ENCODE assay signal across 2 cellular contexts in the genomic region with DNA sequence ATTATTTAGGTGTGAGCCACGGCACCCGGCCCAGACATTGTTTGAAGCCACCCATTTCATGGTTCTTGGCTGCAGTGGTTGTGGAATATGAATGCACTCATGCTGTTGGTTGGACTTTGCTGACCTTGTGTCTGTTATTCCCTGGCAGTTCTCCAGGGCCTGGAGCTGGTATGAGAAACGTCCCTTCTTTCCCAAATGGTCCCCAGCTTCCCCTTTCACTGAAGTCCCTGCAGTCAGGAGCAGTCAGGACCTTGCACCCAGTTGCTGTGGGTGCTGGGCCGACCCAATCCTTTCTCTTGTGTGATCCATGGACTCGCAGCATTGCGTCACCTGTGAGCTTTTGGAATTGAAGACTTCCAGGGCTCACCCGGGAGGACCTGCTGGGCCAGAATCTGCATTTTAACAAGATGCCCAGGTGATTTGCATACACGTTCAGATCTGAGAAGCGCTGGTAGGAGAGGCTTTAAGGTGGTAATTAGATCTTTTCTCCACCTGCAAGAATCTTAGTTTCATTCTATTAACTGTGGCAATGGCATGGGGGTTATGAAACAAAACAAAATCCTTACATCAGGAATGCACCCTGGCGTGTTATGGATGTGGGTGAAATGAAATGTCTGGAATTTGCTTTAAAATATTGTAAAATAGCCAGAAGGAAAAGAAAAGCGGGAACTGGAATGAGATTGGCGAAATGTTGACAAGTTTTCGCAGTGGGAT.
A peak's percentile ranks its signal among the peaks of the same experiment; 100 is the strongest.
TF ChIP-seq lines count a peak whose summit lies in the region.
"Not testable (repeated sequence)": the region's sequence is repeated elsewhere in the genome, so short reads cannot be mapped to it uniquely, and the experiment has no call there.

No MANE protein-coding gene starts in this region.

TF ChIP-seq in Ishikawa, 13 proteins besides CTCF, POLR2A, EP300 and RAD21:
- TF ChIP-seq NFIC (IDR thresholded peaks at IDR 0.05) (peak; percentile 89), TCF12 (IDR thresholded peaks at IDR 0.05; ENCODE audit: low read depth) (peak; percentile 86), CEBPB (IDR thresholded peaks at IDR 0.05) (peak; percentile 46; the same call in 1 of the 2 replicates)
TF ChIP-seq in Ishikawa: peak in this region for 3; not testable (repeated sequence) for 10.

TF ChIP-seq in HepG2, 621 proteins besides CTCF, POLR2A, EP300 and RAD21 (continues in another document):
- peak; percentile 63; the same call in 1 of the 2 replicates for TF ChIP-seq AHR (CRISPR knock-in tag; IDR thresholded peaks at IDR 0.05)
- TF ChIP-seq, protein P1, sequence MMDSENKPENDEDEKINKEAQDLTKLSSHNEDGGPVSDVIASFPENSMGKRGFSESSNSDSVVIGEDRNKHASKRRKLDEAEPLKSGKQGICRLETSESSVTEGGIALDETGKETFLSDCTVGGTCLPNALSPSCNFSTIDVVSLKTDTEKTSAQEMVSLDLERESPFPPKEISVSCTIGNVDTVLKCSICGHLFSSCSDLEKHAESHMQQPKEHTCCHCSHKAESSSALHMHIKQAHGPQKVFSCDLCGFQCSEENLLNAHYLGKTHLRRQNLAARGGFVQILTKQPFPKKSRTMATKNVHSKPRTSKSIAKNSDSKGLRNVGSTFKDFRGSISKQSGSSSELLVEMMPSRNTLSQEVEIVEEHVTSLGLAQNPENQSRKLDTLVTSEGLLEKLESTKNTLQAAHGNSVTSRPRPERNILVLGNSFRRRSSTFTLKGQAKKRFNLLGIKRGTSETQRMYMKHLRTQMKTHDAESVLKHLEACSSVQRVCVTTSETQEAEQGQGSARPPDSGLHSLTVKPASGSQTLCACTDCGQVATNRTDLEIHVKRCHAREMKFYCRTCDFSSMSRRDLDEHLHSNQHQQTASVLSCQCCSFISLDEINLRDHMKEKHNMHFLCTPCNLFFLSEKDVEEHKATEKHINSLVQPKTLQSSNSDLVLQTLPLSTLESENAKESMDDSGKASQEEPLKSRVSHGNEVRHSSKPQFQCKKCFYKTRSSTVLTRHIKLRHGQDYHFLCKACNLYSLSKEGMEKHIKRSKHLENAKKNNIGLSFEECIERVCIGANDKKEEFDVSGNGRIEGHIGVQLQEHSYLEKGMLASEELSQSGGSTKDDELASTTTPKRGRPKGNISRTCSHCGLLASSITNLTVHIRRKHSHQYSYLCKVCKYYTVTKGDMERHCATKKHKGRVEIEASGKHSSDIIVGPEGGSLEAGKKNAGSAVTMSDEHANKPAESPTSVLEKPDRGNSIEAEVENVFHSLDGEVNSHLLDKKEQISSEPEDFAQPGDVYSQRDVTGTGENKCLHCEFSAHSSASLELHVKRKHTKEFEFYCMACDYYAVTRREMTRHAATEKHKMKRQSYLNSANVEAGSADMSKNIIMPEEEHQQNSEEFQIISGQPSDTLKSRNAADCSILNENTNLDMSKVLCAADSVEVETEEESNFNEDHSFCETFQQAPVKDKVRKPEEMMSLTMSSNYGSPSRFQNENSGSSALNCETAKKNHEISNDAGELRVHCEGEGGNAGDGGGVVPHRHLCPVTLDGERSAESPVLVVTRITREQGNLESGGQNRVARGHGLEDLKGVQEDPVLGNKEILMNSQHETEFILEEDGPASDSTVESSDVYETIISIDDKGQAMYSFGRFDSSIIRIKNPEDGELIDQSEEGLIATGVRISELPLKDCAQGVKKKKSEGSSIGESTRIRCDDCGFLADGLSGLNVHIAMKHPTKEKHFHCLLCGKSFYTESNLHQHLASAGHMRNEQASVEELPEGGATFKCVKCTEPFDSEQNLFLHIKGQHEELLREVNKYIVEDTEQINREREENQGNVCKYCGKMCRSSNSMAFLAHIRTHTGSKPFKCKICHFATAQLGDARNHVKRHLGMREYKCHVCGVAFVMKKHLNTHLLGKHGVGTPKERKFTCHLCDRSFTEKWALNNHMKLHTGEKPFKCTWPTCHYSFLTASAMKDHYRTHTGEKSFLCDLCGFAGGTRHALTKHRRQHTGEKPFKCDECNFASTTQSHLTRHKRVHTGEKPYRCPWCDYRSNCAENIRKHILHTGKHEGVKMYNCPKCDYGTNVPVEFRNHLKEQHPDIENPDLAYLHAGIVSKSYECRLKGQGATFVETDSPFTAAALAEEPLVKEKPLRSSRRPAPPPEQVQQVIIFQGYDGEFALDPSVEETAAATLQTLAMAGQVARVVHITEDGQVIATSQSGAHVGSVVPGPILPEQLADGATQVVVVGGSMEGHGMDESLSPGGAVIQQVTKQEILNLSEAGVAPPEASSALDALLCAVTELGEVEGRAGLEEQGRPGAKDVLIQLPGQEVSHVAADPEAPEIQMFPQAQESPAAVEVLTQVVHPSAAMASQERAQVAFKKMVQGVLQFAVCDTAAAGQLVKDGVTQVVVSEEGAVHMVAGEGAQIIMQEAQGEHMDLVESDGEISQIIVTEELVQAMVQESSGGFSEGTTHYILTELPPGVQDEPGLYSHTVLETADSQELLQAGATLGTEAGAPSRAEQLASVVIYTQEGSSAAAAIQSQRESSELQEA (CRISPR knock-in tag; IDR thresholded peaks at IDR 0.05; ENCODE audit: not compliant biosample characterization): peak; percentile 45
- TF ChIP-seq, protein P2, sequence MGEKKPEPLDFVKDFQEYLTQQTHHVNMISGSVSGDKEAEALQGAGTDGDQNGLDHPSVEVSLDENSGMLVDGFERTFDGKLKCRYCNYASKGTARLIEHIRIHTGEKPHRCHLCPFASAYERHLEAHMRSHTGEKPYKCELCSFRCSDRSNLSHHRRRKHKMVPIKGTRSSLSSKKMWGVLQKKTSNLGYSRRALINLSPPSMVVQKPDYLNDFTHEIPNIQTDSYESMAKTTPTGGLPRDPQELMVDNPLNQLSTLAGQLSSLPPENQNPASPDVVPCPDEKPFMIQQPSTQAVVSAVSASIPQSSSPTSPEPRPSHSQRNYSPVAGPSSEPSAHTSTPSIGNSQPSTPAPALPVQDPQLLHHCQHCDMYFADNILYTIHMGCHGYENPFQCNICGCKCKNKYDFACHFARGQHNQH (CRISPR knock-in tag; IDR thresholded peaks at IDR 0.05): peak; percentile 80; the same call in 1 of the 2 replicates
- TF ChIP-seq HNF4A (CRISPR knock-in tag; IDR thresholded peaks at IDR 0.05): peak; percentile 99
- TF ChIP-seq ZNF224 (CRISPR knock-in tag; IDR thresholded peaks at IDR 0.05): peak; percentile 83
- TF ChIP-seq LCORL (IDR thresholded peaks at IDR 0.05): not testable (repeated sequence)
- peak; percentile 100 for TF ChIP-seq LCORL (CRISPR knock-in tag; IDR thresholded peaks at IDR 0.05)
- peak; percentile 99 for TF ChIP-seq CEBPG (CRISPR knock-in tag; IDR thresholded peaks at IDR 0.05)
- TF ChIP-seq BCL6 (CRISPR knock-in tag; IDR thresholded peaks at IDR 0.05): peak; percentile 81
- TF ChIP-seq ZNF746 (CRISPR knock-in tag; IDR thresholded peaks at IDR 0.05): peak; percentile 53; the same call in 1 of the 2 replicates
- TF ChIP-seq, protein P3, sequence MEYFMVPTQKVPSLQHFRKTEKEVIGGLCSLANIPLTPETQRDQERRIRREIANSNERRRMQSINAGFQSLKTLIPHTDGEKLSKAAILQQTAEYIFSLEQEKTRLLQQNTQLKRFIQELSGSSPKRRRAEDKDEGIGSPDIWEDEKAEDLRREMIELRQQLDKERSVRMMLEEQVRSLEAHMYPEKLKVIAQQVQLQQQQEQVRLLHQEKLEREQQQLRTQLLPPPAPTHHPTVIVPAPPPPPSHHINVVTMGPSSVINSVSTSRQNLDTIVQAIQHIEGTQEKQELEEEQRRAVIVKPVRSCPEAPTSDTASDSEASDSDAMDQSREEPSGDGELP (IDR thresholded peaks at IDR 0.05; ENCODE audit: borderline replicate concordance, low read depth): peak; percentile 56; the same call in 1 of the 2 replicates
- TF ChIP-seq, protein P4, sequence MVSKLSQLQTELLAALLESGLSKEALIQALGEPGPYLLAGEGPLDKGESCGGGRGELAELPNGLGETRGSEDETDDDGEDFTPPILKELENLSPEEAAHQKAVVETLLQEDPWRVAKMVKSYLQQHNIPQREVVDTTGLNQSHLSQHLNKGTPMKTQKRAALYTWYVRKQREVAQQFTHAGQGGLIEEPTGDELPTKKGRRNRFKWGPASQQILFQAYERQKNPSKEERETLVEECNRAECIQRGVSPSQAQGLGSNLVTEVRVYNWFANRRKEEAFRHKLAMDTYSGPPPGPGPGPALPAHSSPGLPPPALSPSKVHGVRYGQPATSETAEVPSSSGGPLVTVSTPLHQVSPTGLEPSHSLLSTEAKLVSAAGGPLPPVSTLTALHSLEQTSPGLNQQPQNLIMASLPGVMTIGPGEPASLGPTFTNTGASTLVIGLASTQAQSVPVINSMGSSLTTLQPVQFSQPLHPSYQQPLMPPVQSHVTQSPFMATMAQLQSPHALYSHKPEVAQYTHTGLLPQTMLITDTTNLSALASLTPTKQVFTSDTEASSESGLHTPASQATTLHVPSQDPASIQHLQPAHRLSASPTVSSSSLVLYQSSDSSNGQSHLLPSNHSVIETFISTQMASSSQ (IDR thresholded peaks at IDR 0.05; ENCODE audit: low read depth): not testable (repeated sequence)
- TF ChIP-seq, protein P4 (CRISPR knock-in tag; IDR thresholded peaks at IDR 0.05; ENCODE audit: borderline replicate concordance): 0 out of 2 replicates have a peak, but pooled peaks have one; percentile 48
- peak; percentile 90 for TF ChIP-seq NCOR1 (IDR thresholded peaks at IDR 0.05; ENCODE audit: borderline replicate concordance, low read length)
- TF ChIP-seq MED8 (CRISPR knock-in tag; IDR thresholded peaks at IDR 0.05; ENCODE audit: insufficient replicate concordance): peak; percentile 69
- TF ChIP-seq NR2F1 (CRISPR knock-in tag; IDR thresholded peaks at IDR 0.05): peak in 1 of 2 experiments; percentile 46; a peak in 1 of 4 replicates
- TF ChIP-seq HNF4G (IDR thresholded peaks at IDR 0.05; ENCODE audit: borderline replicate concordance, low read depth, low read length): peak; percentile 93
- TF ChIP-seq HNF4G (CRISPR knock-in tag; IDR thresholded peaks at IDR 0.05; ENCODE audit: borderline replicate concordance, low read depth): peak; percentile 97
- TF ChIP-seq NAIF1 (CRISPR knock-in tag; IDR thresholded peaks at IDR 0.05; ENCODE audit: borderline replicate concordance): 0 out of 2 replicates have a peak, but pooled peaks have one; percentile 22
- 0 out of 2 replicates have a peak, but pooled peaks have one; percentile 78 for TF ChIP-seq ZNF556 (CRISPR knock-in tag; IDR thresholded peaks at IDR 0.05; ENCODE audit: borderline replicate concordance)
- 0 out of 2 replicates have a peak, but pooled peaks have one; percentile 52 for TF ChIP-seq TSC22D2 (CRISPR knock-in tag; IDR thresholded peaks at IDR 0.05; ENCODE audit: borderline replicate concordance)
- peak; percentile 50; the same call in 1 of the 2 replicates for TF ChIP-seq NCOA1 (CRISPR knock-in tag; IDR thresholded peaks at IDR 0.05)
- 0 out of 2 replicates have a peak, but pooled peaks have one; percentile 49 for TF ChIP-seq ZSCAN29 (CRISPR knock-in tag; conservative IDR thresholded peaks at IDR 0.05)
- TF ChIP-seq, protein P5, sequence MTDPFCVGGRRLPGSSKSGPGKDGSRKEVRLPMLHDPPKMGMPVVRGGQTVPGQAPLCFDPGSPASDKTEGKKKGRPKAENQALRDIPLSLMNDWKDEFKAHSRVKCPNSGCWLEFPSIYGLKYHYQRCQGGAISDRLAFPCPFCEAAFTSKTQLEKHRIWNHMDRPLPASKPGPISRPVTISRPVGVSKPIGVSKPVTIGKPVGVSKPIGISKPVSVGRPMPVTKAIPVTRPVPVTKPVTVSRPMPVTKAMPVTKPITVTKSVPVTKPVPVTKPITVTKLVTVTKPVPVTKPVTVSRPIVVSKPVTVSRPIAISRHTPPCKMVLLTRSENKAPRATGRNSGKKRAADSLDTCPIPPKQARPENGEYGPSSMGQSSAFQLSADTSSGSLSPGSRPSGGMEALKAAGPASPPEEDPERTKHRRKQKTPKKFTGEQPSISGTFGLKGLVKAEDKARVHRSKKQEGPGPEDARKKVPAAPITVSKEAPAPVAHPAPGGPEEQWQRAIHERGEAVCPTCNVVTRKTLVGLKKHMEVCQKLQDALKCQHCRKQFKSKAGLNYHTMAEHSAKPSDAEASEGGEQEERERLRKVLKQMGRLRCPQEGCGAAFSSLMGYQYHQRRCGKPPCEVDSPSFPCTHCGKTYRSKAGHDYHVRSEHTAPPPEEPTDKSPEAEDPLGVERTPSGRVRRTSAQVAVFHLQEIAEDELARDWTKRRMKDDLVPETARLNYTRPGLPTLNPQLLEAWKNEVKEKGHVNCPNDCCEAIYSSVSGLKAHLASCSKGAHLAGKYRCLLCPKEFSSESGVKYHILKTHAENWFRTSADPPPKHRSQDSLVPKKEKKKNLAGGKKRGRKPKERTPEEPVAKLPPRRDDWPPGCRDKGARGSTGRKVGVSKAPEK (CRISPR knock-in tag; IDR thresholded peaks at IDR 0.05; ENCODE audit: borderline replicate concordance): peak; percentile 97; the same call in 1 of the 2 replicates
- TF ChIP-seq ZNF274 (CRISPR knock-in tag; IDR thresholded peaks at IDR 0.05): peak; percentile 89
- TF ChIP-seq, protein P6, sequence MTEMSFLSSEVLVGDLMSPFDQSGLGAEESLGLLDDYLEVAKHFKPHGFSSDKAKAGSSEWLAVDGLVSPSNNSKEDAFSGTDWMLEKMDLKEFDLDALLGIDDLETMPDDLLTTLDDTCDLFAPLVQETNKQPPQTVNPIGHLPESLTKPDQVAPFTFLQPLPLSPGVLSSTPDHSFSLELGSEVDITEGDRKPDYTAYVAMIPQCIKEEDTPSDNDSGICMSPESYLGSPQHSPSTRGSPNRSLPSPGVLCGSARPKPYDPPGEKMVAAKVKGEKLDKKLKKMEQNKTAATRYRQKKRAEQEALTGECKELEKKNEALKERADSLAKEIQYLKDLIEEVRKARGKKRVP (CRISPR knock-in tag; IDR thresholded peaks at IDR 0.05): peak in 1 of 2 experiments; percentile 95; a peak in 2 of 4 replicates
- TF ChIP-seq, protein P7, sequence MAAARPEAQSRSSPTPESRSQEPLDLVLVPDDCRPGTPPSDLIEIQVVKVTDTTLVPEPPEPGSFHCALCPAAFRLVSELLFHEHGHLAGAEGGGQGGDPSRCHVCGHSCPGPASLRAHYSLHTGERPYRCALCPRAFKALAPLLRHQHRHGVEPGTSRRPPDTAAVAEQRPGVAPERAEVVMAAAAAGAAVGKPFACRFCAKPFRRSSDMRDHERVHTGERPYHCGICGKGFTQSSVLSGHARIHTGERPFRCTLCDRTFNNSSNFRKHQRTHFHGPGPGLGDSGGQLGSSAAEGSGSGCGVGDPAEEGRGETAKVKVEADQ (CRISPR knock-in tag; IDR thresholded peaks at IDR 0.05; ENCODE audit: borderline replicate concordance): 0 out of 2 replicates have a peak, but pooled peaks have one; percentile 44
- 0 out of 2 replicates have a peak, but pooled peaks have one; percentile 49 for TF ChIP-seq GABPB1 (CRISPR knock-in tag; IDR thresholded peaks at IDR 0.05)
